1 cellular context compared by ENCODE assay signal in the genomic region with DNA sequence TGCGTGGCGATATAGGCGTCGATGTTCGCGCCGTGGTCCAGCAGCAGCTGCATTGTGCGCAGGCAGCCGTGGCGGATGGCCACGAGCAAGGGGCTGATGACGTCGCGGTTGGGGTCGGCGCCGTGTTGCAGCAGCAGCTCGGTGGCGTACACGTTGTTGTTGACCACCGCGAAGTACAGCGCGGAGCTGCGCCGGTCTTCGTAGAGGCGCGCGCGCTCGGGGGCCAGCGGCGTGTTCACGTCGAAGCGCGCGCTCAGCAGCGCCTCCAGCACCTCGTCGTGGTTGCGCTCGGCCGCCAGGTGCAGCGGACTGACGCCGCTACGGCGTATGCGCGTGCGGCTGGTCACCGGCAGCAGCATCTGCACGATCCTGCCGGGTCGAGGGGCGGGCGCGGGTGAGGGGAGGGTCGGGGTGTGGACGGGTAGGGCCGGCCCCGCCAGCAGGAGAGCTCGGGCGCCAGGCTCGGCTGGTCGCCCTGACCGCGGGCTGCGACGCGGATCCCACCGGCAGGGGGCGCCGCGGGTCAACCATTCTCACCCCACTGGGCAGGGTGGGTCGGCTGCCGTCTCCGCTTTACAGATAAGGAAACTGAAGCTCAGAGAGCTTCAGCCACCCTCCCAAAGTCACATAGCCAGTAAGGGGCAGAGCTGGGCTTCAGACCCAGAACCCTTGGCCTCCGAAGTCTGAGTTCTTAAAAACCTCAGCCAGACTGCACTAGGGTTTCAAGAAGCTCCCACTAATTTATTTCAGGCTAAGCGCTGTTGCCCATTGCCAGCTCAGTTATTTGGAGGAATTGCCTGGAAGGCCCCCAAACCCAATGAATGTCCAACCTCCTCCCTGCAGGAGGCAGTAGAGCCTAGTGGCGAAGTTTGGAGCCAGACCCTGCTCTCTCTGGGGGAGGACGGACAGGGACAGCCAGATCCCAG.
TF ChIP-seq lines count a peak whose summit lies in the region.

No MANE protein-coding gene starts in this region.

TF ChIP-seq in H1, 55 proteins besides CTCF, POLR2A, EP300 and RAD21 (continues in another document):
- TF ChIP-seq RNF2 (IDR thresholded peaks at IDR 0.05; ENCODE audit: borderline replicate concordance, low read depth, low read length, missing control alignments, poor library complexity, severe bottlenecking) (peak; percentile 49), CHD2 (IDR thresholded peaks at IDR 0.05; ENCODE audit: low read length) (no peak), SIX5 (IDR thresholded peaks at IDR 0.05; ENCODE audit: low read depth, low read length) (no peak), KDM5A (IDR thresholded peaks at IDR 0.05; ENCODE audit: low read length) (no peak), TAF1 (IDR thresholded peaks at IDR 0.05; ENCODE audit: low read depth, low read length) (0 out of 2 replicates have a peak, but pooled peaks have one; percentile 23), KDM4A (IDR thresholded peaks at IDR 0.05; ENCODE audit: low read depth, low read length, severe bottlenecking) (peak; percentile 94), SP4 (IDR thresholded peaks at IDR 0.05; ENCODE audit: low read length) (0 out of 2 replicates have a peak, but pooled peaks have one; percentile 49), RFX5 (IDR thresholded peaks at IDR 0.05; ENCODE audit: borderline replicate concordance, low read depth, low read length) (no peak), RXRA (IDR thresholded peaks at IDR 0.05; ENCODE audit: insufficient read depth, low read depth, low read length) (no peak), JUN (IDR thresholded peaks at IDR 0.05; ENCODE audit: low read depth, low read length) (no peak), SAP30 (IDR thresholded peaks at IDR 0.05; ENCODE audit: insufficient read depth, insufficient replicate concordance, low read length) (no peak), ASH2L (IDR thresholded peaks at IDR 0.05; ENCODE audit: low read length) (peak; percentile 77), RBBP5 (IDR thresholded peaks at IDR 0.05; ENCODE audit: borderline replicate concordance, low read depth, low read length) (no peak), GTF2F1 (IDR thresholded peaks at IDR 0.05; ENCODE audit: borderline replicate concordance, low read depth, low read length) (no peak), SP1 (IDR thresholded peaks at IDR 0.05; ENCODE audit: low read depth, low read length) (no peak), NANOG (IDR thresholded peaks at IDR 0.05; ENCODE audit: insufficient read depth, low read depth, low read length, poor library complexity, severe bottlenecking) (no peak), CBX8 (IDR thresholded peaks at IDR 0.05; ENCODE audit: borderline replicate concordance, low read depth, low read length) (no peak), CREB1 (IDR thresholded peaks at IDR 0.05) (peak; percentile 76), TEAD4 (IDR thresholded peaks at IDR 0.05; ENCODE audit: low read depth, low read length) (no peak), CHD1 (IDR thresholded peaks at IDR 0.05; ENCODE audit: low read depth, low read length) (no peak), ZNF274 (IDR thresholded peaks at IDR 0.05; ENCODE audit: borderline replicate concordance, extremely low read depth, low read length) (no peak), SP2 (IDR thresholded peaks at IDR 0.05; ENCODE audit: low read length) (no peak), TCF12 (IDR thresholded peaks at IDR 0.05; ENCODE audit: low read depth, low read length) (0 out of 2 replicates have a peak, but pooled peaks have one; percentile 34), HDAC6 (IDR thresholded peaks at IDR 0.05; ENCODE audit: low read depth, low read length) (no peak), SUZ12 (IDR thresholded peaks at IDR 0.05; ENCODE audit: low read length) (peak; percentile 29; the same call in 1 of the 2 replicates), GABPA (IDR thresholded peaks at IDR 0.05; ENCODE audit: borderline replicate concordance, insufficient read depth, low read length) (no peak), BCL11A (IDR thresholded peaks at IDR 0.05; ENCODE audit: low read depth in 2 of 2, low read length in 2 of 2) (no peak), KDM1A (IDR thresholded peaks at IDR 0.05; ENCODE audit: borderline replicate concordance, low read length) (no peak), BRCA1 (IDR thresholded peaks at IDR 0.05; ENCODE audit: low read depth, low read length) (no peak), POU5F1 (IDR thresholded peaks at IDR 0.05; ENCODE audit: low read depth, low read length) (no peak), PHF8 (conservative IDR thresholded peaks at IDR 0.05; ENCODE audit: low read depth, low read length) (peak; percentile 39; the same call in 1 of the 2 replicates), SRF (IDR thresholded peaks at IDR 0.05; ENCODE audit: low read depth, low read length) (0 out of 2 replicates have a peak, but pooled peaks have one; percentile 2), MAFK (IDR thresholded peaks at IDR 0.05; ENCODE audit: low read depth, low read length) (no peak), TAF7 (optimal IDR thresholded peaks at IDR 0.05; ENCODE audit: borderline replicate concordance, low read depth, low read length) (peak; percentile 45), CTBP2 (IDR thresholded peaks at IDR 0.05; ENCODE audit: borderline replicate concordance, insufficient read depth, insufficient read length, low read length) (no peak), TBP (IDR thresholded peaks at IDR 0.05; ENCODE audit: low read depth, low read length) (peak; percentile 49; the same call in 1 of the 2 replicates), EGR1 (IDR thresholded peaks at IDR 0.05; ENCODE audit: borderline replicate concordance, low read depth, low read length) (no peak), CBX5 (IDR thresholded peaks at IDR 0.05; ENCODE audit: low read depth, low read length) (no peak), POLR2AphosphoS5 (IDR thresholded peaks at IDR 0.05; ENCODE audit: low read depth, low read length) (no peak), SIN3A (conservative IDR thresholded peaks at IDR 0.05 in 1 of 2, IDR thresholded peaks at IDR 0.05 in 1 of 2; ENCODE audit: low read depth in 1 of 2, low read length in 2 of 2) (peak in 1 of 2 experiments; percentile 22; a peak in 1 of 4 replicates), SIRT6 (IDR thresholded peaks at IDR 0.05; ENCODE audit: low read length) (no peak), BACH1 (IDR thresholded peaks at IDR 0.05; ENCODE audit: low read length) (no peak), EZH2 (IDR thresholded peaks at IDR 0.05; ENCODE audit: low read depth, low read length, severe bottlenecking) (peak; percentile 23), CEBPB (IDR thresholded peaks at IDR 0.05; ENCODE audit: low read depth, low read length) (no peak), FOSL1 (IDR thresholded peaks at IDR 0.05; ENCODE audit: insufficient read depth, low read depth, low read length) (no peak), YY1 (IDR thresholded peaks at IDR 0.05; ENCODE audit: low read depth, low read length) (no peak), NRF1 (IDR thresholded peaks at IDR 0.05; ENCODE audit: low read depth, low read length) (no peak; the same call in 1 of the 2 replicates), HDAC2 (IDR thresholded peaks at IDR 0.05; ENCODE audit: borderline replicate concordance in 1 of 2, low read depth in 2 of 2, low read length in 2 of 2) (no peak; a peak in 2 of 4 replicates), JUND (IDR thresholded peaks at IDR 0.05; ENCODE audit: low read length) (no peak)
- TF ChIP-seq, protein P1, sequence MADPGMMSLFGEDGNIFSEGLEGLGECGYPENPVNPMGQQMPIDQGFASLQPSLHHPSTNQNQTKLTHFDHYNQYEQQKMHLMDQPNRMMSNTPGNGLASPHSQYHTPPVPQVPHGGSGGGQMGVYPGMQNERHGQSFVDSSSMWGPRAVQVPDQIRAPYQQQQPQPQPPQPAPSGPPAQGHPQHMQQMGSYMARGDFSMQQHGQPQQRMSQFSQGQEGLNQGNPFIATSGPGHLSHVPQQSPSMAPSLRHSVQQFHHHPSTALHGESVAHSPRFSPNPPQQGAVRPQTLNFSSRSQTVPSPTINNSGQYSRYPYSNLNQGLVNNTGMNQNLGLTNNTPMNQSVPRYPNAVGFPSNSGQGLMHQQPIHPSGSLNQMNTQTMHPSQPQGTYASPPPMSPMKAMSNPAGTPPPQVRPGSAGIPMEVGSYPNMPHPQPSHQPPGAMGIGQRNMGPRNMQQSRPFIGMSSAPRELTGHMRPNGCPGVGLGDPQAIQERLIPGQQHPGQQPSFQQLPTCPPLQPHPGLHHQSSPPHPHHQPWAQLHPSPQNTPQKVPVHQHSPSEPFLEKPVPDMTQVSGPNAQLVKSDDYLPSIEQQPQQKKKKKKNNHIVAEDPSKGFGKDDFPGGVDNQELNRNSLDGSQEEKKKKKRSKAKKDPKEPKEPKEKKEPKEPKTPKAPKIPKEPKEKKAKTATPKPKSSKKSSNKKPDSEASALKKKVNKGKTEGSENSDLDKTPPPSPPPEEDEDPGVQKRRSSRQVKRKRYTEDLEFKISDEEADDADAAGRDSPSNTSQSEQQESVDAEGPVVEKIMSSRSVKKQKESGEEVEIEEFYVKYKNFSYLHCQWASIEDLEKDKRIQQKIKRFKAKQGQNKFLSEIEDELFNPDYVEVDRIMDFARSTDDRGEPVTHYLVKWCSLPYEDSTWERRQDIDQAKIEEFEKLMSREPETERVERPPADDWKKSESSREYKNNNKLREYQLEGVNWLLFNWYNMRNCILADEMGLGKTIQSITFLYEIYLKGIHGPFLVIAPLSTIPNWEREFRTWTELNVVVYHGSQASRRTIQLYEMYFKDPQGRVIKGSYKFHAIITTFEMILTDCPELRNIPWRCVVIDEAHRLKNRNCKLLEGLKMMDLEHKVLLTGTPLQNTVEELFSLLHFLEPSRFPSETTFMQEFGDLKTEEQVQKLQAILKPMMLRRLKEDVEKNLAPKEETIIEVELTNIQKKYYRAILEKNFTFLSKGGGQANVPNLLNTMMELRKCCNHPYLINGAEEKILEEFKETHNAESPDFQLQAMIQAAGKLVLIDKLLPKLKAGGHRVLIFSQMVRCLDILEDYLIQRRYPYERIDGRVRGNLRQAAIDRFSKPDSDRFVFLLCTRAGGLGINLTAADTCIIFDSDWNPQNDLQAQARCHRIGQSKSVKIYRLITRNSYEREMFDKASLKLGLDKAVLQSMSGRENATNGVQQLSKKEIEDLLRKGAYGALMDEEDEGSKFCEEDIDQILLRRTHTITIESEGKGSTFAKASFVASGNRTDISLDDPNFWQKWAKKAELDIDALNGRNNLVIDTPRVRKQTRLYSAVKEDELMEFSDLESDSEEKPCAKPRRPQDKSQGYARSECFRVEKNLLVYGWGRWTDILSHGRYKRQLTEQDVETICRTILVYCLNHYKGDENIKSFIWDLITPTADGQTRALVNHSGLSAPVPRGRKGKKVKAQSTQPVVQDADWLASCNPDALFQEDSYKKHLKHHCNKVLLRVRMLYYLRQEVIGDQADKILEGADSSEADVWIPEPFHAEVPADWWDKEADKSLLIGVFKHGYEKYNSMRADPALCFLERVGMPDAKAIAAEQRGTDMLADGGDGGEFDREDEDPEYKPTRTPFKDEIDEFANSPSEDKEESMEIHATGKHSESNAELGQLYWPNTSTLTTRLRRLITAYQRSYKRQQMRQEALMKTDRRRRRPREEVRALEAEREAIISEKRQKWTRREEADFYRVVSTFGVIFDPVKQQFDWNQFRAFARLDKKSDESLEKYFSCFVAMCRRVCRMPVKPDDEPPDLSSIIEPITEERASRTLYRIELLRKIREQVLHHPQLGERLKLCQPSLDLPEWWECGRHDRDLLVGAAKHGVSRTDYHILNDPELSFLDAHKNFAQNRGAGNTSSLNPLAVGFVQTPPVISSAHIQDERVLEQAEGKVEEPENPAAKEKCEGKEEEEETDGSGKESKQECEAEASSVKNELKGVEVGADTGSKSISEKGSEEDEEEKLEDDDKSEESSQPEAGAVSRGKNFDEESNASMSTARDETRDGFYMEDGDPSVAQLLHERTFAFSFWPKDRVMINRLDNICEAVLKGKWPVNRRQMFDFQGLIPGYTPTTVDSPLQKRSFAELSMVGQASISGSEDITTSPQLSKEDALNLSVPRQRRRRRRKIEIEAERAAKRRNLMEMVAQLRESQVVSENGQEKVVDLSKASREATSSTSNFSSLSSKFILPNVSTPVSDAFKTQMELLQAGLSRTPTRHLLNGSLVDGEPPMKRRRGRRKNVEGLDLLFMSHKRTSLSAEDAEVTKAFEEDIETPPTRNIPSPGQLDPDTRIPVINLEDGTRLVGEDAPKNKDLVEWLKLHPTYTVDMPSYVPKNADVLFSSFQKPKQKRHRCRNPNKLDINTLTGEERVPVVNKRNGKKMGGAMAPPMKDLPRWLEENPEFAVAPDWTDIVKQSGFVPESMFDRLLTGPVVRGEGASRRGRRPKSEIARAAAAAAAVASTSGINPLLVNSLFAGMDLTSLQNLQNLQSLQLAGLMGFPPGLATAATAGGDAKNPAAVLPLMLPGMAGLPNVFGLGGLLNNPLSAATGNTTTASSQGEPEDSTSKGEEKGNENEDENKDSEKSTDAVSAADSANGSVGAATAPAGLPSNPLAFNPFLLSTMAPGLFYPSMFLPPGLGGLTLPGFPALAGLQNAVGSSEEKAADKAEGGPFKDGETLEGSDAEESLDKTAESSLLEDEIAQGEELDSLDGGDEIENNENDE (IDR thresholded peaks at IDR 0.05; ENCODE audit: insufficient replicate concordance, low read length), result no peak
- TF ChIP-seq, protein P2, sequence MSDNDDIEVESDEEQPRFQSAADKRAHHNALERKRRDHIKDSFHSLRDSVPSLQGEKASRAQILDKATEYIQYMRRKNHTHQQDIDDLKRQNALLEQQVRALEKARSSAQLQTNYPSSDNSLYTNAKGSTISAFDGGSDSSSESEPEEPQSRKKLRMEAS (IDR thresholded peaks at IDR 0.05), result peak; percentile 94
- TF ChIP-seq, protein P3, sequence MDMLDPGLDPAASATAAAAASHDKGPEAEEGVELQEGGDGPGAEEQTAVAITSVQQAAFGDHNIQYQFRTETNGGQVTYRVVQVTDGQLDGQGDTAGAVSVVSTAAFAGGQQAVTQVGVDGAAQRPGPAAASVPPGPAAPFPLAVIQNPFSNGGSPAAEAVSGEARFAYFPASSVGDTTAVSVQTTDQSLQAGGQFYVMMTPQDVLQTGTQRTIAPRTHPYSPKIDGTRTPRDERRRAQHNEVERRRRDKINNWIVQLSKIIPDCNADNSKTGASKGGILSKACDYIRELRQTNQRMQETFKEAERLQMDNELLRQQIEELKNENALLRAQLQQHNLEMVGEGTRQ (IDR thresholded peaks at IDR 0.05; ENCODE audit: low read length), result no peak; the same call in 1 of the 2 replicates
- TF ChIP-seq, protein P4, sequence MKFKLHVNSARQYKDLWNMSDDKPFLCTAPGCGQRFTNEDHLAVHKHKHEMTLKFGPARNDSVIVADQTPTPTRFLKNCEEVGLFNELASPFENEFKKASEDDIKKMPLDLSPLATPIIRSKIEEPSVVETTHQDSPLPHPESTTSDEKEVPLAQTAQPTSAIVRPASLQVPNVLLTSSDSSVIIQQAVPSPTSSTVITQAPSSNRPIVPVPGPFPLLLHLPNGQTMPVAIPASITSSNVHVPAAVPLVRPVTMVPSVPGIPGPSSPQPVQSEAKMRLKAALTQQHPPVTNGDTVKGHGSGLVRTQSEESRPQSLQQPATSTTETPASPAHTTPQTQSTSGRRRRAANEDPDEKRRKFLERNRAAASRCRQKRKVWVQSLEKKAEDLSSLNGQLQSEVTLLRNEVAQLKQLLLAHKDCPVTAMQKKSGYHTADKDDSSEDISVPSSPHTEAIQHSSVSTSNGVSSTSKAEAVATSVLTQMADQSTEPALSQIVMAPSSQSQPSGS (IDR thresholded peaks at IDR 0.05; ENCODE audit: low read length), result no peak
- TF ChIP-seq, protein P5, sequence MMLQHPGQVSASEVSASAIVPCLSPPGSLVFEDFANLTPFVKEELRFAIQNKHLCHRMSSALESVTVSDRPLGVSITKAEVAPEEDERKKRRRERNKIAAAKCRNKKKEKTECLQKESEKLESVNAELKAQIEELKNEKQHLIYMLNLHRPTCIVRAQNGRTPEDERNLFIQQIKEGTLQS (IDR thresholded peaks at IDR 0.05; ENCODE audit: insufficient read depth, low read depth, low read length), result no peak
